ENCODE assay signal across 1 cellular context in genomic region chr1:25744636-25745425, GRCh38.
TF ChIP-seq lines count a peak whose summit lies in the region.

No MANE protein-coding gene starts in this region.

TF ChIP-seq in GM23338, 12 proteins besides CTCF, POLR2A, EP300 and RAD21:
- TF ChIP-seq, protein P1, sequence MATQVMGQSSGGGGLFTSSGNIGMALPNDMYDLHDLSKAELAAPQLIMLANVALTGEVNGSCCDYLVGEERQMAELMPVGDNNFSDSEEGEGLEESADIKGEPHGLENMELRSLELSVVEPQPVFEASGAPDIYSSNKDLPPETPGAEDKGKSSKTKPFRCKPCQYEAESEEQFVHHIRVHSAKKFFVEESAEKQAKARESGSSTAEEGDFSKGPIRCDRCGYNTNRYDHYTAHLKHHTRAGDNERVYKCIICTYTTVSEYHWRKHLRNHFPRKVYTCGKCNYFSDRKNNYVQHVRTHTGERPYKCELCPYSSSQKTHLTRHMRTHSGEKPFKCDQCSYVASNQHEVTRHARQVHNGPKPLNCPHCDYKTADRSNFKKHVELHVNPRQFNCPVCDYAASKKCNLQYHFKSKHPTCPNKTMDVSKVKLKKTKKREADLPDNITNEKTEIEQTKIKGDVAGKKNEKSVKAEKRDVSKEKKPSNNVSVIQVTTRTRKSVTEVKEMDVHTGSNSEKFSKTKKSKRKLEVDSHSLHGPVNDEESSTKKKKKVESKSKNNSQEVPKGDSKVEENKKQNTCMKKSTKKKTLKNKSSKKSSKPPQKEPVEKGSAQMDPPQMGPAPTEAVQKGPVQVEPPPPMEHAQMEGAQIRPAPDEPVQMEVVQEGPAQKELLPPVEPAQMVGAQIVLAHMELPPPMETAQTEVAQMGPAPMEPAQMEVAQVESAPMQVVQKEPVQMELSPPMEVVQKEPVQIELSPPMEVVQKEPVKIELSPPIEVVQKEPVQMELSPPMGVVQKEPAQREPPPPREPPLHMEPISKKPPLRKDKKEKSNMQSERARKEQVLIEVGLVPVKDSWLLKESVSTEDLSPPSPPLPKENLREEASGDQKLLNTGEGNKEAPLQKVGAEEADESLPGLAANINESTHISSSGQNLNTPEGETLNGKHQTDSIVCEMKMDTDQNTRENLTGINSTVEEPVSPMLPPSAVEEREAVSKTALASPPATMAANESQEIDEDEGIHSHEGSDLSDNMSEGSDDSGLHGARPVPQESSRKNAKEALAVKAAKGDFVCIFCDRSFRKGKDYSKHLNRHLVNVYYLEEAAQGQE (IDR thresholded peaks at IDR 0.05; ENCODE audit: unreplicated experiment) = no peak
- TF ChIP-seq POLR2AphosphoS5 (IDR thresholded peaks at IDR 0.05; ENCODE audit: low read depth) (no peak), NANOG (IDR thresholded peaks at IDR 0.05; ENCODE audit: borderline replicate concordance) (no peak), CREB1 (CRISPR knock-in tag; IDR thresholded peaks at IDR 0.05; ENCODE audit: low read depth) (no peak), STAT1 (IDR thresholded peaks at IDR 0.05; ENCODE audit: unreplicated experiment) (no peak), EZH2phosphoT487 (IDR thresholded peaks at IDR 0.05; ENCODE audit: unreplicated experiment) (no peak), ZNF114 (CRISPR knock-in tag; IDR thresholded peaks at IDR 0.05) (no peak), EZH2 (IDR thresholded peaks at IDR 0.05; ENCODE audit: low read depth, unreplicated experiment) (no peak)
- TF ChIP-seq, protein P2, sequence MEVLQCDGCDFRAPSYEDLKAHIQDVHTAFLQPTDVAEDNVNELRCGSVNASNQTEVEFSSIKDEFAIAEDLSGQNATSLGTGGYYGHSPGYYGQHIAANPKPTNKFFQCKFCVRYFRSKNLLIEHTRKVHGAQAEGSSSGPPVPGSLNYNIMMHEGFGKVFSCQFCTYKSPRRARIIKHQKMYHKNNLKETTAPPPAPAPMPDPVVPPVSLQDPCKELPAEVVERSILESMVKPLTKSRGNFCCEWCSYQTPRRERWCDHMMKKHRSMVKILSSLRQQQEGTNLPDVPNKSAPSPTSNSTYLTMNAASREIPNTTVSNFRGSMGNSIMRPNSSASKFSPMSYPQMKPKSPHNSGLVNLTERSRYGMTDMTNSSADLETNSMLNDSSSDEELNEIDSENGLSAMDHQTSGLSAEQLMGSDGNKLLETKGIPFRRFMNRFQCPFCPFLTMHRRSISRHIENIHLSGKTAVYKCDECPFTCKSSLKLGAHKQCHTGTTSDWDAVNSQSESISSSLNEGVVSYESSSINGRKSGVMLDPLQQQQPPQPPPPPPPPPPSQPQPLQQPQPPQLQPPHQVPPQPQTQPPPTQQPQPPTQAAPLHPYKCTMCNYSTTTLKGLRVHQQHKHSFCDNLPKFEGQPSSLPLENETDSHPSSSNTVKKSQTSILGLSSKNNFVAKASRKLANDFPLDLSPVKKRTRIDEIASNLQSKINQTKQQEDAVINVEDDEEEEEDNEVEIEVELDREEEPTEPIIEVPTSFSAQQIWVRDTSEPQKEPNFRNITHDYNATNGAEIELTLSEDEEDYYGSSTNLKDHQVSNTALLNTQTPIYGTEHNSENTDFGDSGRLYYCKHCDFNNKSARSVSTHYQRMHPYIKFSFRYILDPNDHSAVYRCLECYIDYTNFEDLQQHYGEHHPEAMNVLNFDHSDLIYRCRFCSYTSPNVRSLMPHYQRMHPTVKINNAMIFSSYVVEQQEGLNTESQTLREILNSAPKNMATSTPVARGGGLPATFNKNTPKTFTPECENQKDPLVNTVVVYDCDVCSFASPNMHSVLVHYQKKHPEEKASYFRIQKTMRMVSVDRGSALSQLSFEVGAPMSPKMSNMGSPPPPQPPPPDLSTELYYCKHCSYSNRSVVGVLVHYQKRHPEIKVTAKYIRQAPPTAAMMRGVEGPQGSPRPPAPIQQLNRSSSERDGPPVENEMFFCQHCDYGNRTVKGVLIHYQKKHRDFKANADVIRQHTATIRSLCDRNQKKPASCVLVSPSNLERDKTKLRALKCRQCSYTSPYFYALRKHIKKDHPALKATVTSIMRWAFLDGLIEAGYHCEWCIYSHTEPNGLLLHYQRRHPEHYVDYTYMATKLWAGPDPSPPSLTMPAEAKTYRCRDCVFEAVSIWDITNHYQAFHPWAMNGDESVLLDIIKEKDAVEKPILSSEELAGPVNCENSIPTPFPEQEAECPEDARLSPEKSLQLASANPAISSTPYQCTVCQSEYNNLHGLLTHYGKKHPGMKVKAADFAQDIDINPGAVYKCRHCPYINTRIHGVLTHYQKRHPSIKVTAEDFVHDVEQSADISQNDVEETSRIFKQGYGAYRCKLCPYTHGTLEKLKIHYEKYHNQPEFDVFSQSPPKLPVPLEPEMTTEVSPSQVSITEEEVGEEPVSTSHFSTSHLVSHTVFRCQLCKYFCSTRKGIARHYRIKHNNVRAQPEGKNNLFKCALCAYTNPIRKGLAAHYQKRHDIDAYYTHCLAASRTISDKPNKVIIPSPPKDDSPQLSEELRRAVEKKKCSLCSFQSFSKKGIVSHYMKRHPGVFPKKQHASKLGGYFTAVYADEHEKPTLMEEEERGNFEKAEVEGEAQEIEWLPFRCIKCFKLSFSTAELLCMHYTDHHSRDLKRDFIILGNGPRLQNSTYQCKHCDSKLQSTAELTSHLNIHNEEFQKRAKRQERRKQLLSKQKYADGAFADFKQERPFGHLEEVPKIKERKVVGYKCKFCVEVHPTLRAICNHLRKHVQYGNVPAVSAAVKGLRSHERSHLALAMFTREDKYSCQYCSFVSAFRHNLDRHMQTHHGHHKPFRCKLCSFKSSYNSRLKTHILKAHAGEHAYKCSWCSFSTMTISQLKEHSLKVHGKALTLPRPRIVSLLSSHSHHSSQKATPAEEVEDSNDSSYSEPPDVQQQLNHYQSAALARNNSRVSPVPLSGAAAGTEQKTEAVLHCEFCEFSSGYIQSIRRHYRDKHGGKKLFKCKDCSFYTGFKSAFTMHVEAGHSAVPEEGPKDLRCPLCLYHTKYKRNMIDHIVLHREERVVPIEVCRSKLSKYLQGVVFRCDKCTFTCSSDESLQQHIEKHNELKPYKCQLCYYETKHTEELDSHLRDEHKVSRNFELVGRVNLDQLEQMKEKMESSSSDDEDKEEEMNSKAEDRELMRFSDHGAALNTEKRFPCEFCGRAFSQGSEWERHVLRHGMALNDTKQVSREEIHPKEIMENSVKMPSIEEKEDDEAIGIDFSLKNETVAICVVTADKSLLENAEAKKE (CRISPR knock-in tag; IDR thresholded peaks at IDR 0.05) = no peak
